In genomic region chr10:66457629-66458028, GRCh38 we compare ENCODE assay signal across 20 cellular contexts.
DNase-seq lines count a peak whose midpoint lies in the region; ATAC-seq and TF ChIP-seq lines count a peak whose summit lies in the region.
"Had no signal": no experiment of that assay in that cellular context is flagged by ENCODE, and none has a peak within 500 bp of the region (broad histone marks: within the 10 kb centered on the region; RNA-seq: fewer than 3 reads in every experiment).

No MANE protein-coding gene starts in this region.

- H3K27me3 ChIP-seq in BE2C (no peaks in the 10 kb centered on the region), brain microvascular endothelial cell (replicated peaks) (no peaks in the 10 kb centered on the region)
- H3K27me3 ChIP-seq: BLaER1 had no signal

- H3K9me3 Mint-ChIP-seq in activated T-cell treated with anti-CD3 and anti-CD28 coated beads, Interleukin-2, amount 50 U/mL, for 72 hours = peaks cover 2 to 8% of the 10 kb centered on the region in 2 donors

- no peaks in the 10 kb centered on the region for H3K4me1 ChIP-seq in BE2C
- H3K4me1 ChIP-seq: BLaER1, Caco-2 had no signal

- H3K4me1 Mint-ChIP-seq in activated T-cell treated with anti-CD3 and anti-CD28 coated beads, Interleukin-2, amount 50 U/mL, for 72 hours (ENCODE audit: low read depth) = no peaks in the 10 kb centered on the region
- H3K4me1 Mint-ChIP-seq: CD4-positive, CD25-positive, alpha-beta regulatory T cell; GM23338; H9 had no signal

- in situ Hi-C loops in brain microvascular endothelial cell (cut with HindIII; ENCODE audit: low pct_ligation_motif_present, low sequenced_read_pairs) = no loop called here

- H3K27me3 Mint-ChIP-seq in activated T-cell treated with anti-CD3 and anti-CD28 coated beads, Interleukin-2, amount 50 U/mL, for 72 hours (ENCODE audit: low read depth) = no peaks in the 10 kb centered on the region
- H3K27me3 Mint-ChIP-seq: CD4-positive, CD25-positive, alpha-beta regulatory T cell had no signal

- no peak overlapping the region for H3K4me3 Mint-ChIP-seq in activated T-cell treated with anti-CD3 and anti-CD28 coated beads, Interleukin-2, amount 50 U/mL, for 72 hours
- H3K4me3 Mint-ChIP-seq: CD4-positive, CD25-positive, alpha-beta regulatory T cell; CD8-positive, alpha-beta T cell; GM23338; H9 had no signal

- ATAC-seq in activated T-cell treated with anti-CD3 and anti-CD28 coated beads, Interleukin-2, amount 50 U/mL, for 72 hours (replicated peaks in 1 of 2) = no peak
- ATAC-seq in GM21526 (IDR thresholded peaks at IDR 0.05; ENCODE audit: low FRiP score, unreplicated experiment) (no peak), HG03135 (IDR thresholded peaks at IDR 0.05; ENCODE audit: unreplicated experiment) (no peak)
- ATAC-seq: CD8-positive, alpha-beta T cell; GM12878; GM23338; HCT116 had no signal

- TF ChIP-seq CTCF in BE2C (IDR thresholded peaks at IDR 0.05; ENCODE audit: low read depth, low read length) (no peak), brain microvascular endothelial cell (IDR thresholded peaks at IDR 0.05; ENCODE audit: low read depth, low read length, missing control alignments) (no peak)

- no peaks in the 10 kb centered on the region for H3K9me3 ChIP-seq in BE2C
- H3K9me3 ChIP-seq: BLaER1 had no signal

- H3K27ac ChIP-seq in brain microvascular endothelial cell = no peak overlapping the region
- H3K27ac ChIP-seq: BLaER1, C4-2B had no signal

- DNase-seq in BE2C (peak; percentile 18), D341Med (ENCODE audit: low spot score) (peak; percentile 14), brain microvascular endothelial cell (peak; percentile 0), occipital lobe (lab: John Stamatoyannopoulos, UW) (peak; percentile 27)
- DNase-seq in activated T-cell treated with anti-CD3 and anti-CD28 coated beads, Interleukin-2, amount 50 U/mL, for 72 hours = no peak
- DNase-seq: Caco-2; CD4-positive, CD25-positive, alpha-beta regulatory T cell; CD8-positive, alpha-beta T cell; DMS 273 treated with DMSO at 0.1 percent for 48 hours; DMS79; EL; GDM1; H9 had no signal

- peaks cover 0 to 2% of the 10 kb centered on the region in 2 donors for H3K36me3 Mint-ChIP-seq in activated T-cell treated with anti-CD3 and anti-CD28 coated beads, Interleukin-2, amount 50 U/mL, for 72 hours (ENCODE audit: insufficient read depth in 2 of 2)
- H3K36me3 Mint-ChIP-seq: CD4-positive, CD25-positive, alpha-beta regulatory T cell; CD8-positive, alpha-beta T cell had no signal

- no peak overlapping the region for H3K4me3 ChIP-seq in BE2C (ENCODE audit: low read depth, low read length)
- H3K4me3 ChIP-seq in brain microvascular endothelial cell (ENCODE audit: low read depth, low read length) = no peak overlapping the region
- H3K4me3 ChIP-seq: BLaER1, GM12878, GM23338 had no signal

- H3K27ac Mint-ChIP-seq in activated T-cell treated with anti-CD3 and anti-CD28 coated beads, Interleukin-2, amount 50 U/mL, for 72 hours = no peak overlapping the region
- H3K27ac Mint-ChIP-seq: CD8-positive, alpha-beta T cell; GM23338; H9 had no signal

- H3K36me3 ChIP-seq in BE2C (no peaks in the 10 kb centered on the region), brain microvascular endothelial cell (replicated peaks) (no peaks in the 10 kb centered on the region)
- H3K36me3 ChIP-seq: BLaER1 had no signal

Comparison
In these comparisons a context has a peak if more than half of its experiments do, and no peak if none do; other contexts are left out.
1. DNase-seq: peak in BE2C (single experiment), D341Med (single experiment), brain microvascular endothelial cell (single experiment) and occipital lobe (single experiment); none in activated T-cell treated with anti-CD3 and anti-CD28 coated beads, Interleukin-2, amount 50 U/mL, for 72 hours (0 of 2).